10 cellular contexts compared by ENCODE assay signal in genomic region chr3:197790033-197790432, GRCh38. TPM values are rescaled to one million over a fixed set of nuclear protein-coding genes. Genes with fewer than 3 reads are reported as not detected.
DNase-seq lines count a peak whose midpoint lies in the region; ATAC-seq and TF ChIP-seq lines count a peak whose summit lies in the region.
"Had no signal": no experiment of that assay in that cellular context is flagged by ENCODE, and none has a peak within 500 bp of the region (broad histone marks: within the 10 kb centered on the region; RNA-seq: fewer than 3 reads in every experiment).

No MANE protein-coding gene starts in this region.

- H3K9me3 ChIP-seq in ES-I3 (ENCODE audit: control insufficient read depth, insufficient read depth, low read length) (no peaks in the 10 kb centered on the region), Loucy (ENCODE audit: insufficient read depth, low read depth, low read length) (no peaks in the 10 kb centered on the region), neutrophil (no peaks in the 10 kb centered on the region), neuronal stem cell (replicated peaks in 1 of 2; ENCODE audit: control insufficient read depth in 2 of 2, insufficient read depth in 1 of 2, low read depth in 1 of 2, low read length in 2 of 2) (no peaks in the 10 kb centered on the region)

- H3K23ac ChIP-seq in neuronal stem cell (ENCODE audit: low read depth, low read length, poor library complexity), result no peak overlapping the region

- ATAC-seq in GM18868 (IDR thresholded peaks at IDR 0.05; ENCODE audit: unreplicated experiment) (no peak), GM21381 (IDR thresholded peaks at IDR 0.05; ENCODE audit: unreplicated experiment) (no peak)

- H2BK120ac ChIP-seq in neuronal stem cell (ENCODE audit: low read depth, low read length), result no peak overlapping the region

- H2AK5ac ChIP-seq in neuronal stem cell (ENCODE audit: low read depth, low read length), result no peak overlapping the region

- no peaks in the 10 kb centered on the region for H3F3A ChIP-seq in Loucy (ENCODE audit: low read depth)

- H3K4me1 ChIP-seq in ES-I3 (ENCODE audit: insufficient read depth, low read length) (no peaks in the 10 kb centered on the region; the same call in 1 of the 2 replicates), Loucy (ENCODE audit: insufficient read depth, low read length, poor library complexity, severe bottlenecking) (peaks cover 24% of the 10 kb centered on the region), neutrophil (ENCODE audit: control insufficient read depth in 1 of 2, insufficient read depth in 1 of 2, low read depth in 1 of 2, low read length in 1 of 2) (peaks cover 10 to 12% of the 10 kb centered on the region in 2 experiments), neuronal stem cell (ENCODE audit: control insufficient read depth in 2 of 2, insufficient read depth in 1 of 2, low read depth in 1 of 2, low read length in 2 of 2) (peaks cover 0 to 2% of the 10 kb centered on the region in 2 donors)

- WGBS in neuronal stem cell (ENCODE audit: extremely low coverage in 2 of 2, insufficient read length in 2 of 2, insufficient replicate concordance in 1 of 2), 2 donors, result no CpG with 5 or more reads among the region's 1 CpG

- no peak overlapping the region for H3K4me3 ChIP-seq in Loucy (ENCODE audit: low read length, poor library complexity, severe bottlenecking)
- H3K4me3 ChIP-seq in neutrophil (ENCODE audit: low read depth in 1 of 2, low read length in 1 of 2), result peak overlapping the region; percentile 83 to 85
- H3K4me3 ChIP-seq in neuronal stem cell (ENCODE audit: low read length in 2 of 2), result no peak overlapping the region

- no peak overlapping the region for H2BK15ac ChIP-seq in neuronal stem cell (ENCODE audit: low read length)

- H2BK12ac ChIP-seq in neuronal stem cell (ENCODE audit: low read length), result no peak overlapping the region

- H3K36me3 ChIP-seq in ES-I3 (ENCODE audit: insufficient read depth, low read length) (no peaks in the 10 kb centered on the region), Loucy (ENCODE audit: insufficient read depth, low read length) (no peaks in the 10 kb centered on the region), neutrophil (no peaks in the 10 kb centered on the region), neuronal stem cell (replicated peaks in 1 of 2; ENCODE audit: control insufficient read depth in 2 of 2, insufficient read depth in 2 of 2, low read length in 2 of 2) (peaks cover 0 to 18% of the 10 kb centered on the region in 2 donors)

- H3K36me3 Mint-ChIP-seq in brain, result peaks cover 8% of the 10 kb centered on the region

- no peak for TF ChIP-seq CTCF in Loucy (conservative IDR thresholded peaks at IDR 0.05; ENCODE audit: low read length)
- no peak for TF ChIP-seq CTCF in brain (conservative IDR thresholded peaks at IDR 0.05)
- no peak for TF ChIP-seq CTCF in neutrophil (IDR thresholded peaks at IDR 0.05)

- DNase-seq in neuronal stem cell (ENCODE audit: low spot score) (no peak), DMS153 (lab: John Stamatoyannopoulos, UW) (no peak)
- DNase-seq: islet precursor cell, NCI-H1436 treated with DMSO at 0.1 percent for 48 hours had no signal

- H3K79me2 ChIP-seq in Loucy (ENCODE audit: insufficient read depth, low read length), result peaks cover 35% of the 10 kb centered on the region

- peaks cover 0 to 3% (median 0%) of the 10 kb centered on the region in 5 experiments for H3K9me3 Mint-ChIP-seq in brain

- H3K27me3 Mint-ChIP-seq in brain, result peaks cover 9% of the 10 kb centered on the region

- H3K14ac ChIP-seq in neuronal stem cell (ENCODE audit: low read length), result no peak overlapping the region

- H3K27ac ChIP-seq in neutrophil (no peak overlapping the region), neuronal stem cell (replicated peaks; ENCODE audit: low read length) (no peak overlapping the region)

- H2AFZ ChIP-seq in Loucy (ENCODE audit: low read length) (no peak overlapping the region), neuronal stem cell (ENCODE audit: low read length) (no peak overlapping the region)

- no peak overlapping the region for H3K4ac ChIP-seq in neuronal stem cell (ENCODE audit: low read length)

- H4K91ac ChIP-seq in neuronal stem cell (ENCODE audit: low read depth, low read length, poor library complexity), result no peak overlapping the region

- H4K20me1 ChIP-seq in Loucy (ENCODE audit: insufficient read depth, low read length, poor library complexity, severe bottlenecking), result peaks cover 8% of the 10 kb centered on the region

- H3K4me2 ChIP-seq in Loucy (ENCODE audit: low read depth, low read length, poor library complexity, severe bottlenecking) (peak overlapping the region; percentile 75), neuronal stem cell (ENCODE audit: insufficient read depth, low read length, poor library complexity, severe bottlenecking) (no peak overlapping the region)

- H3K18ac ChIP-seq in neuronal stem cell (ENCODE audit: low read length), result no peak overlapping the region

- peaks cover 40% of the 10 kb centered on the region for H3K4me1 Mint-ChIP-seq in brain

- peak overlapping the region; percentile 93 to 99 (median 97) for H3K4me3 Mint-ChIP-seq in brain

- no peaks in the 10 kb centered on the region for H3K79me1 ChIP-seq in neuronal stem cell (ENCODE audit: low read depth, low read length)

- H3K27me3 ChIP-seq in Loucy (ENCODE audit: insufficient read depth, low read length, poor library complexity, severe bottlenecking) (no peaks in the 10 kb centered on the region), neutrophil (no peaks in the 10 kb centered on the region), neuronal stem cell (ENCODE audit: control insufficient read depth in 3 of 3, insufficient read depth in 3 of 3, low read depth in 1 of 3, low read length in 3 of 3) (no peaks in the 10 kb centered on the region)

- H4K8ac ChIP-seq in neuronal stem cell (ENCODE audit: low read depth, low read length), result no peak overlapping the region

- H3K9ac ChIP-seq in ES-I3 (ENCODE audit: low read depth, low read length), result 0 out of 2 replicates have a peak overlapping the region, but pooled peaks have one; percentile 99
- no peak overlapping the region for H3K9ac ChIP-seq in Loucy (ENCODE audit: low read depth, low read length, poor library complexity, severe bottlenecking)
- no peak overlapping the region for H3K9ac ChIP-seq in neuronal stem cell (ENCODE audit: low read depth, low read length, poor library complexity)

- peak overlapping the region; percentile 72 to 97 (median 95) for H3K27ac Mint-ChIP-seq in brain

- H3K9me2 ChIP-seq in Loucy (replicated peaks; ENCODE audit: low read depth, low read length), result no peaks in the 10 kb centered on the region

- no peak overlapping the region for H2BK5ac ChIP-seq in neuronal stem cell (ENCODE audit: low read length)

RNA-seq across cellular contexts. Expression of gene LRCH3, which starts 1.0 kb away (rescaled TPM):
- 25.0 TPM for polyA plus RNA-seq in brain (ENCODE audit: insufficient read depth, low read depth, low replicate concordance)
- 31.6 TPM for polyA plus RNA-seq in neuronal stem cell (2013, experiment 1 of 2)
- 30.8 TPM for polyA plus RNA-seq in neuronal stem cell (2013, experiment 2 of 2)

RNA-seq across cellular contexts. Expression of gene FYTTD1, which starts 40.4 kb away (rescaled TPM):
- polyA plus RNA-seq in brain (ENCODE audit: insufficient read depth, low read depth, low replicate concordance), result 47.1 TPM
- 42.3 TPM for polyA plus RNA-seq in neuronal stem cell (2013, experiment 1 of 2)
- 43.8 TPM for polyA plus RNA-seq in neuronal stem cell (2013, experiment 2 of 2)

RNA-seq across cellular contexts. Expression of gene RUBCN, which starts 53.3 kb away (rescaled TPM):
- polyA plus RNA-seq in brain (ENCODE audit: insufficient read depth, low read depth, low replicate concordance), result 20.8 TPM
- polyA plus RNA-seq in neuronal stem cell (2013, experiment 1 of 2), result 12.0 TPM
- polyA plus RNA-seq in neuronal stem cell (2013, experiment 2 of 2), result 12.0 TPM

Comparison
In these comparisons a context has a peak if more than half of its experiments do, and no peak if none do; other contexts are left out.
1. H3K4me3 ChIP-seq: peak in neutrophil (2 of 2); none in Loucy (single experiment) and neuronal stem cell (0 of 2).